Comparison of ENCODE assay signal across 21 cellular contexts in genomic region chr1:246682231-246682895, GRCh38. TPM values are rescaled to one million over a fixed set of nuclear protein-coding genes. Genes with fewer than 3 reads are reported as not detected.
DNase-seq lines count a peak whose midpoint lies in the region; ATAC-seq, FAIRE-seq and TF ChIP-seq lines count a peak whose summit lies in the region.
"Had no signal": no experiment of that assay in that cellular context is flagged by ENCODE, and none has a peak within 500 bp of the region (broad histone marks: within the 10 kb centered on the region; RNA-seq: fewer than 3 reads in every experiment).

No MANE protein-coding gene starts in this region.

- H3K36me3 Mint-ChIP-seq in nephron progenitor cell (ENCODE audit: low read depth), result peaks cover 13% of the 10 kb centered on the region
- H3K36me3 Mint-ChIP-seq: CD14-positive monocyte; natural killer cell treated with Interleukin-12 subunit alpha and Interleukin-12 subunit beta and Interleukin-15 and Interleukin-18, amount 100 ng/mL, for 72 hours had no signal

- no peak for FAIRE-seq in frontal cortex (lab: Jason Lieb, UNC)
- FAIRE-seq: small intestine had no signal

- H3K9me3 Mint-ChIP-seq in nephron progenitor cell, result peaks cover 10% of the 10 kb centered on the region
- H3K9me3 Mint-ChIP-seq: activated B cell treated with CpG ODN at 0.5 μM for 24 hours; CD14-positive monocyte; effector memory CD8-positive, alpha-beta T cell; H9; natural killer cell treated with Interleukin-12 subunit alpha and Interleukin-12 subunit beta and Interleukin-15 and Interleukin-18, amount 100 ng/mL, for 72 hours; T-cell had no signal

- no peak for TF ChIP-seq CTCF in cardiac fibroblast (IDR thresholded peaks at IDR 0.05; ENCODE audit: low read depth, low read length)
- no peak for TF ChIP-seq CTCF in nephron progenitor cell (IDR thresholded peaks at IDR 0.05)

- peak overlapping the region; percentile 52 for H3K4me3 Mint-ChIP-seq in nephron progenitor cell
- H3K4me3 Mint-ChIP-seq: activated B cell treated with CpG ODN at 0.5 μM for 24 hours; CD14-positive monocyte; effector memory CD8-positive, alpha-beta T cell; H9; natural killer cell treated with Interleukin-12 subunit alpha and Interleukin-12 subunit beta and Interleukin-15 and Interleukin-18, amount 100 ng/mL, for 72 hours; T-cell had no signal

- ATAC-seq in left cardiac atrium, result peak; percentile 17 to 36
- ATAC-seq: body of pancreas; effector memory CD8-positive, alpha-beta T cell; left colon; natural killer cell treated with Interleukin-12 subunit alpha and Interleukin-12 subunit beta and Interleukin-15 and Interleukin-18, amount 100 ng/mL, for 72 hours; T-cell had no signal

- peak overlapping the region; percentile 99 for H3K27ac Mint-ChIP-seq in nephron progenitor cell
- H3K27ac Mint-ChIP-seq: activated B cell treated with CpG ODN at 0.5 μM for 24 hours; effector memory CD8-positive, alpha-beta T cell; H9; natural killer cell treated with Interleukin-12 subunit alpha and Interleukin-12 subunit beta and Interleukin-15 and Interleukin-18, amount 100 ng/mL, for 72 hours; T-cell had no signal

- H3K4me1 Mint-ChIP-seq in nephron progenitor cell, result peaks cover 84% of the 10 kb centered on the region
- H3K4me1 Mint-ChIP-seq: H9, T-cell had no signal

- H3K4me3 ChIP-seq in cardiac fibroblast (replicated peaks in 1 of 2; ENCODE audit: low read depth in 2 of 2, low read length in 2 of 2), result no peak overlapping the region
- H3K4me3 ChIP-seq: body of pancreas had no signal

- intact Hi-C loops in left cardiac atrium (cut with DNase I), result no loop called here

- DNase-seq in cardiac fibroblast (ENCODE audit: low read depth in 2 of 2) (peak; percentile 27 to 67), left cardiac atrium (no peak), nephron progenitor cell (no peak), frontal cortex (ENCODE audit: low spot score in 2 of 2) (no peak), NCI-H345 treated with DMSO at 0.1 percent for 48 hours (lab: John Stamatoyannopoulos, UW; ENCODE audit: unreplicated experiment) (no peak), NCI-H2196 treated with DMSO at 0.1 percent for 48 hours (lab: John Stamatoyannopoulos, UW; ENCODE audit: unreplicated experiment) (no peak), putamen (ENCODE audit: low spot score) (no peak)
- DNase-seq: activated B cell treated with CpG ODN at 0.5 μM for 24 hours; activated naive CD4-positive, alpha-beta T cell treated with Interleukin-2 at 50 U/mL for 16 hours; DMS53; effector memory CD8-positive, alpha-beta T cell; H9; left colon; NCI-H2081; NCI-H774; small intestine; stimulated activated naive CD4-positive, alpha-beta T cell treated with Interleukin-2 at 50 U/mL for 16 hours; T-cell had no signal

- H3K27me3 Mint-ChIP-seq in nephron progenitor cell (ENCODE audit: low read depth, poor library complexity), result peaks cover 6% of the 10 kb centered on the region
- H3K27me3 Mint-ChIP-seq: activated B cell treated with CpG ODN at 0.5 μM for 24 hours, T-cell had no signal

RNA-seq across cellular contexts. Expression of gene SCCPDH, which starts 41.8 kb away (rescaled TPM):
- total RNA-seq in left cardiac atrium, result 10 to 100 TPM; 26.8 to 30.9 TPM
- 79.9 TPM for total RNA-seq in frontal cortex

Comparison
In these comparisons a context has a peak if more than half of its experiments do, and no peak if none do; other contexts are left out.
1. DNase-seq: peak in cardiac fibroblast (2 of 2); none in left cardiac atrium (single experiment), nephron progenitor cell (single experiment), frontal cortex (0 of 2), NCI-H345 treated with DMSO at 0.1 percent for 48 hours (single experiment), NCI-H2196 treated with DMSO at 0.1 percent for 48 hours (single experiment) and putamen (single experiment).